ENCODE assay signal across 8 cellular contexts in genomic region chr3:17023006-17023664, GRCh38.
DNase-seq lines count a peak whose midpoint lies in the region; ATAC-seq, FAIRE-seq and TF ChIP-seq lines count a peak whose summit lies in the region.

No MANE protein-coding gene starts in this region.

- peaks cover 0 to 6% (median 0%) of the 10 kb centered on the region in 3 experiments; a peak in 2 of 7 replicates for H3K36me3 Mint-ChIP-seq in H9 (ENCODE audit: insufficient read depth in 1 of 3, low read depth in 3 of 3)

- H2BK15ac ChIP-seq in H9 (ENCODE audit: low read depth, low read length) = no peak overlapping the region

- no peaks in the 10 kb centered on the region for H3K9me3 Mint-ChIP-seq in H9

- no peak overlapping the region for H3K4me2 ChIP-seq in H9 (ENCODE audit: insufficient read depth, insufficient read length, low read length)

- no peak overlapping the region for H4K8ac ChIP-seq in H9 (replicated peaks; ENCODE audit: insufficient read length, low read depth, low read length)

- H2BK5ac ChIP-seq in H9 (ENCODE audit: insufficient read length, low read length) = no peak overlapping the region

- H2BK120ac ChIP-seq in H9 (ENCODE audit: low read depth, low read length, poor library complexity, severe bottlenecking) = no peak overlapping the region

- H3T11ph ChIP-seq in H9 (ENCODE audit: low read length) = no peak overlapping the region

- no peaks in the 10 kb centered on the region for H3K79me1 ChIP-seq in H9 (ENCODE audit: insufficient read depth, low read depth, low read length, poor library complexity, severe bottlenecking)

- H2BK20ac ChIP-seq in H9 (ENCODE audit: low read depth, low read length, poor library complexity, severe bottlenecking) = no peak overlapping the region

- H3K9ac ChIP-seq in H9 (ENCODE audit: extremely low read depth, insufficient read length, low read length) = no peak overlapping the region

- H4K20me1 ChIP-seq in H9 (ENCODE audit: control insufficient read depth, insufficient read depth, insufficient read length) = no peaks in the 10 kb centered on the region

- FAIRE-seq in GM12892 (lab: Jason Lieb, UNC) = peak; percentile 96

- no peaks in the 10 kb centered on the region for H3K23me2 ChIP-seq in H9 (ENCODE audit: insufficient read length, low read depth, low read length, poor library complexity, severe bottlenecking)

- no peaks in the 10 kb centered on the region for H3K27me3 ChIP-seq in H9 (ENCODE audit: insufficient read depth, low read length)

- peaks cover 8 to 13% of the 10 kb centered on the region in 2 experiments for H3K4me1 Mint-ChIP-seq in H9

- no peaks in the 10 kb centered on the region for H3K4me1 ChIP-seq in H9 (ENCODE audit: insufficient read depth, low read length)

- H2AK5ac ChIP-seq in H9 (ENCODE audit: insufficient read length, low read length) = no peak overlapping the region

- H3K27ac Mint-ChIP-seq in H9 = peak overlapping the region in 1 of 3 experiments; percentile 15; a peak in 1 of 7 replicates

- H3K23ac ChIP-seq in H9 (ENCODE audit: insufficient read length, low read depth, low read length) = no peak overlapping the region

- no peak overlapping the region for H3K27ac ChIP-seq in H9 (ENCODE audit: insufficient read length, low read depth, low read length)

- no peak overlapping the region for H2BK12ac ChIP-seq in H9 (ENCODE audit: insufficient read length, low read depth, low read length)

- no peak for TF ChIP-seq POLR2A in GM12892 (IDR thresholded peaks at IDR 0.05; ENCODE audit: low read depth, low read length)

- no CpG with 5 or more reads among the region's 6 CpGs for WGBS in H9 (ENCODE audit: extremely low coverage, insufficient read length, low lambda C conversion rate)

- no peaks in the 10 kb centered on the region for H3K79me2 ChIP-seq in H9 (ENCODE audit: insufficient read depth, low read length)

- no peak overlapping the region for H3K14ac ChIP-seq in H9 (ENCODE audit: insufficient read depth, low read length)

- no peak overlapping the region for H4K5ac ChIP-seq in H9 (ENCODE audit: insufficient read length, low read depth, low read length)

- no peak overlapping the region for H3K4me3 Mint-ChIP-seq in H9

- H3K9me3 ChIP-seq in H9 (ENCODE audit: control insufficient read depth, low read depth, low read length) = no peaks in the 10 kb centered on the region

- ATAC-seq in HG02642 (IDR thresholded peaks at IDR 0.05; ENCODE audit: poor library complexity, unreplicated experiment) = peak; percentile 94
- ATAC-seq in GM21576 (IDR thresholded peaks at IDR 0.05; ENCODE audit: unreplicated experiment) = no peak

- no peaks in the 10 kb centered on the region for H3K27me3 Mint-ChIP-seq in H9 (ENCODE audit: low read depth)

- no peak for TF ChIP-seq CTCF in H9 (conservative IDR thresholded peaks at IDR 0.05)

- no peak overlapping the region for H3K56ac ChIP-seq in H9 (ENCODE audit: insufficient read length, low read depth, low read length)

- no peak overlapping the region for H3K4ac ChIP-seq in H9 (ENCODE audit: low read depth, low read length)

- no peak for DNase-seq in GM12892 (ENCODE audit: insufficient read length)
- peak; percentile 65 for DNase-seq in activated CD4-positive, alpha-beta T cell treated with anti-CD3 and anti-CD28 coated beads for 48 hours
- DNase-seq in glomerular visceral epithelial cell (ENCODE audit: extremely low spot score) = peak; percentile 55
- DNase-seq in foreskin melanocyte = no peak
- DNase-seq in H9 = no peak
- no peak for DNase-seq in SKM-1 (lab: John Stamatoyannopoulos, UW; ENCODE audit: unreplicated experiment)

- H2AFZ ChIP-seq in H9 (ENCODE audit: low read length) = no peak overlapping the region

- H3K18ac ChIP-seq in H9 (ENCODE audit: insufficient read length, low read depth, low read length) = no peak overlapping the region

- no peak overlapping the region for H4K91ac ChIP-seq in H9 (ENCODE audit: insufficient read length, low read depth, low read length)

Comparison
In these comparisons a context has a peak if more than half of its experiments do, and no peak if none do; other contexts are left out.
1. DNase-seq: peak in activated CD4-positive, alpha-beta T cell treated with anti-CD3 and anti-CD28 coated beads for 48 hours (single experiment) and glomerular visceral epithelial cell (single experiment); none in GM12892 (single experiment), foreskin melanocyte (single experiment), H9 (single experiment) and SKM-1 (single experiment).